ENCODE assay signal across 19 cellular contexts in genomic region chr1:66312316-66312715, GRCh38.
"Had no signal": no experiment of that assay in that cellular context is flagged by ENCODE, and none has a peak within 500 bp of the region (broad histone marks: within the 10 kb centered on the region; RNA-seq: fewer than 3 reads in every experiment).

No MANE protein-coding gene starts in this region.

- ATAC-seq: activated naive CD4-positive, alpha-beta T cell treated with anti-CD3 and anti-CD28 coated beads, Interleukin-2, amount 50 U/mL, for 72 hours; activated naive CD8-positive, alpha-beta T cell treated with anti-CD3 and anti-CD28 coated beads, Interleukin-2, amount 50 U/mL, for 24 hours; activated T-cell treated with anti-CD3 and anti-CD28 coated beads, Interleukin-2, amount 50 U/mL, for 4 hours had no signal

- DNase-seq: activated CD4-positive, alpha-beta memory T cell treated with anti-CD3 and anti-CD28 coated beads for 36 hours; activated CD4-positive, alpha-beta T cell treated with anti-CD3 and anti-CD28 coated beads, Interleukin-2, amount 10 ng/mL, durations not matched to agents 7 days and 5 days; activated CD4-positive, CD25-positive, alpha-beta regulatory T cell; activated CD8-positive, alpha-beta memory T cell treated with anti-CD3 and anti-CD28 coated beads for 24 hours; activated effector memory CD4-positive, alpha-beta T cell treated with anti-CD3 and anti-CD28 coated beads, Interleukin-2, amount 50 U/mL, for 16 hours; activated naive CD4-positive, alpha-beta T cell treated with Interleukin-2 at 50 U/mL for 16 hours; activated naive CD8-positive, alpha-beta T cell treated with anti-CD3 and anti-CD28 coated beads, Interleukin-2, amount 50 U/mL, for 24 hours; activated T-cell treated with anti-CD3 and anti-CD28 coated beads, Interleukin-2, amount 50 U/mL, for 4 hours; amygdala; NCI-H1092; NCI-H1417; NCI-H2029; NCI-H2107; NCI-H510A treated with DMSO at 0.1 percent for 48 hours; NCI-H748 treated with DMSO at 0.1 percent for 48 hours; SIG-M5; T-helper 2 cell; T1000 had no signal
